ENCODE assay signal across 8 cellular contexts in the genomic region with DNA sequence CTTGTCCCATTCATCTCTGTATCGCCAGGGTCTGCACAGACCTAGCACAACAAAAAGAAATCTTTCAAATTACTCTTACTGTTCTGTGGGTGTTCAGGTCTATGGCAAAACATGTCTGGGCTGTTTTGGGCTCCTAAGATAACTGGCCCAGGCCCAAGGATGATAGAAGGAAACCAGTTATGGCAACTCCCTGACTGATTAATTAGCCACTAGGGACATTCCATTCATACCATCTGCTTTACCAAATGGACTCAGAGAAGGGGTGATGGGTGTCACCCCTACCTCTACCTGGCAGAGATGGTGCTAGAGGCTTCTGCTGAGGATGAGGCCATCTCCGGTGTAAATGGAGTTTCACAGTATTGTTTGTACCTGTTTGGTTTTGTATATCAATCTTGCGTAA. TPM values are rescaled to one million over a fixed set of nuclear protein-coding genes. Genes with fewer than 3 reads are reported as not detected.
A peak's percentile ranks its signal among the peaks of the same experiment; 100 is the strongest.
DNase-seq lines count a peak whose midpoint lies in the region; ATAC-seq and TF ChIP-seq lines count a peak whose summit lies in the region.

No MANE protein-coding gene starts in this region.

- no peaks in the 10 kb centered on the region for H3K9me2 ChIP-seq in Loucy (replicated peaks; ENCODE audit: low read depth, low read length)

- H3K36me3 ChIP-seq in DND-41 (ENCODE audit: insufficient read depth, low read length) (no peaks in the 10 kb centered on the region), Loucy (ENCODE audit: insufficient read depth, low read length) (no peaks in the 10 kb centered on the region), neutrophil (peaks cover 20% of the 10 kb centered on the region)

- H2AFZ ChIP-seq in DND-41 (ENCODE audit: low read depth, low read length): no peak overlapping the region
- no peak overlapping the region for H2AFZ ChIP-seq in Loucy (ENCODE audit: low read length)

- H3K27me3 ChIP-seq in DND-41 (ENCODE audit: insufficient read depth, low read length, poor library complexity): no peaks in the 10 kb centered on the region
- no peaks in the 10 kb centered on the region for H3K27me3 ChIP-seq in Loucy (ENCODE audit: insufficient read depth, low read length, poor library complexity, severe bottlenecking)
- H3K27me3 ChIP-seq in dorsolateral prefrontal cortex: no peaks in the 10 kb centered on the region
- no peaks in the 10 kb centered on the region for H3K27me3 ChIP-seq in neutrophil

- TF ChIP-seq CTCF in DND-41 (IDR thresholded peaks at IDR 0.05; ENCODE audit: borderline replicate concordance, extremely low read depth, low read length, poor library complexity, severe bottlenecking): peak; percentile 21
- peak; percentile 50 for TF ChIP-seq CTCF in Loucy (conservative IDR thresholded peaks at IDR 0.05; ENCODE audit: low read length)
- TF ChIP-seq CTCF in dorsolateral prefrontal cortex (IDR thresholded peaks at IDR 0.05 in 54 of 56, conservative IDR thresholded peaks at IDR 0.05 in 2 of 56; ENCODE audit: low read depth in 1 of 56, partially characterized antibody in 56 of 56): peak in 15 of 56 donors; percentile 9 to 37 (median 20)
- TF ChIP-seq CTCF in neutrophil (IDR thresholded peaks at IDR 0.05): no peak

- no peaks in the 10 kb centered on the region for H4K20me1 ChIP-seq in DND-41 (ENCODE audit: insufficient read depth, low read length)
- no peaks in the 10 kb centered on the region for H4K20me1 ChIP-seq in Loucy (ENCODE audit: insufficient read depth, low read length, poor library complexity, severe bottlenecking)

- H3K79me2 ChIP-seq in DND-41 (ENCODE audit: insufficient read depth, low read length): no peaks in the 10 kb centered on the region
- no peaks in the 10 kb centered on the region for H3K79me2 ChIP-seq in Loucy (ENCODE audit: insufficient read depth, low read length)

- H3K4me3 ChIP-seq in DND-41 (ENCODE audit: low read depth in 1 of 2, low read length in 2 of 2) (no peak overlapping the region), Loucy (ENCODE audit: low read length, poor library complexity, severe bottlenecking) (peak overlapping the region; percentile 77), dorsolateral prefrontal cortex (peak overlapping the region; percentile 77 to 100 (median 96)), neutrophil (ENCODE audit: low read depth in 1 of 2, low read length in 1 of 2) (peak overlapping the region; percentile 68 to 98)

- peak overlapping the region; percentile 85; the same call in 1 of the 2 replicates for H3K4me2 ChIP-seq in DND-41 (ENCODE audit: insufficient read depth, low read length)
- H3K4me2 ChIP-seq in Loucy (ENCODE audit: low read depth, low read length, poor library complexity, severe bottlenecking): peak overlapping the region; percentile 73

- no peak overlapping the region for H3K27ac ChIP-seq in DND-41 (ENCODE audit: low read length)
- peak overlapping the region; percentile 76 to 100 (median 97) for H3K27ac ChIP-seq in dorsolateral prefrontal cortex
- peak overlapping the region; percentile 94 for H3K27ac ChIP-seq in neutrophil

- no peaks in the 10 kb centered on the region for H3F3A ChIP-seq in Loucy (ENCODE audit: low read depth)

- H3K4me1 ChIP-seq in DND-41 (ENCODE audit: insufficient read depth, low read length) (peaks cover 36% of the 10 kb centered on the region), Loucy (ENCODE audit: insufficient read depth, low read length, poor library complexity, severe bottlenecking) (peaks cover 33% of the 10 kb centered on the region), neutrophil (ENCODE audit: control insufficient read depth in 1 of 2, insufficient read depth in 1 of 2, low read depth in 1 of 2, low read length in 1 of 2) (peaks cover 61 to 65% of the 10 kb centered on the region in 2 experiments)

- DNase-seq in DND-41: no peak
- no peak for DNase-seq in dorsolateral prefrontal cortex
- DNase-seq in stimulated activated CD4-positive, alpha-beta T cell treated with anti-CD3 and anti-CD28 coated beads, Interleukin-4, amount 100 ng/mL, for 24 hours: no peak
- DNase-seq in DMS114 treated with DMSO at 0.1 percent for 48 hours (lab: John Stamatoyannopoulos, UW; ENCODE audit: unreplicated experiment): no peak
- DNase-seq in epidermal melanocyte (ENCODE audit: insufficient read length, low spot score): no peak
- no peak for DNase-seq in NCI-H2196 treated with DMSO at 0.1 percent for 48 hours (lab: John Stamatoyannopoulos, UW; ENCODE audit: unreplicated experiment)

- intact Hi-C loops in dorsolateral prefrontal cortex (cut with DNase I): loop anchor here (5.0 to 10.0 kb wide), 2 partner anchors 122 to 125 kb away; a partner anchor contains a TSS

- no peak overlapping the region for H3K9ac ChIP-seq in DND-41 (ENCODE audit: low read depth, low read length)
- H3K9ac ChIP-seq in Loucy (ENCODE audit: low read depth, low read length, poor library complexity, severe bottlenecking): no peak overlapping the region

- ATAC-seq in DND-41 (ENCODE audit: insufficient read depth, low read depth): no peak

- H3K9me3 ChIP-seq in DND-41 (ENCODE audit: insufficient read depth, low read length, severe bottlenecking) (no peaks in the 10 kb centered on the region), Loucy (ENCODE audit: insufficient read depth, low read depth, low read length) (no peaks in the 10 kb centered on the region), neutrophil (no peaks in the 10 kb centered on the region)

RNA-seq across cellular contexts. Expression of a gene that starts 1.9 kb away (rescaled TPM):
- 100 to 1,000 TPM in 7 of 120 experiments, 10 to 100 TPM in 113; 10.6 to 211 (median 43.4) TPM for total RNA-seq in dorsolateral prefrontal cortex

Comparison
In these comparisons a context has a peak if more than half of its experiments do, and no peak if none do; other contexts are left out.
1. H3K4me3 ChIP-seq: peak in Loucy (single experiment), dorsolateral prefrontal cortex (59 of 59) and neutrophil (2 of 2); none in DND-41 (0 of 2).